In genomic region chr17:50428831-50429424, GRCh38 we compare ENCODE assay signal across 2 cellular contexts.
TF ChIP-seq lines count a peak whose summit lies in the region.

No MANE protein-coding gene starts in this region.

TF ChIP-seq in H1, 55 proteins besides CTCF, POLR2A, EP300 and RAD21:
- TF ChIP-seq RFX5 (IDR thresholded peaks at IDR 0.05; ENCODE audit: borderline replicate concordance, low read depth, low read length) (no peak), GABPA (IDR thresholded peaks at IDR 0.05; ENCODE audit: borderline replicate concordance, insufficient read depth, low read length) (no peak), JUND (IDR thresholded peaks at IDR 0.05; ENCODE audit: low read length) (no peak), SP2 (IDR thresholded peaks at IDR 0.05; ENCODE audit: low read length) (no peak), SIX5 (IDR thresholded peaks at IDR 0.05; ENCODE audit: low read depth, low read length) (no peak), HDAC6 (IDR thresholded peaks at IDR 0.05; ENCODE audit: low read depth, low read length) (no peak), GTF2F1 (IDR thresholded peaks at IDR 0.05; ENCODE audit: borderline replicate concordance, low read depth, low read length) (no peak), SP1 (IDR thresholded peaks at IDR 0.05; ENCODE audit: low read depth, low read length) (no peak), CTBP2 (IDR thresholded peaks at IDR 0.05; ENCODE audit: borderline replicate concordance, insufficient read depth, insufficient read length, low read length) (no peak), POLR2AphosphoS5 (IDR thresholded peaks at IDR 0.05; ENCODE audit: low read depth, low read length) (no peak), BACH1 (IDR thresholded peaks at IDR 0.05; ENCODE audit: low read length) (no peak), FOSL1 (IDR thresholded peaks at IDR 0.05; ENCODE audit: insufficient read depth, low read depth, low read length) (no peak), E2F6 (IDR thresholded peaks at IDR 0.05) (no peak), ZNF274 (IDR thresholded peaks at IDR 0.05; ENCODE audit: borderline replicate concordance, extremely low read depth, low read length) (no peak), CHD7 (IDR thresholded peaks at IDR 0.05; ENCODE audit: insufficient replicate concordance, low read length) (no peak), YY1 (IDR thresholded peaks at IDR 0.05; ENCODE audit: low read depth, low read length) (no peak), TAF7 (optimal IDR thresholded peaks at IDR 0.05; ENCODE audit: borderline replicate concordance, low read depth, low read length) (no peak), NRF1 (IDR thresholded peaks at IDR 0.05; ENCODE audit: low read depth, low read length) (no peak)
TF ChIP-seq in H1: peak in this region for 0.

TF ChIP-seq in HEK293T, 16 proteins besides CTCF, POLR2A, EP300 and RAD21:
- TF ChIP-seq NFRKB (IDR thresholded peaks at IDR 0.05), result no peak
- no peak for TF ChIP-seq HDGF (IDR thresholded peaks at IDR 0.05; ENCODE audit: borderline replicate concordance)
- TF ChIP-seq FOXA1 (IDR thresholded peaks at IDR 0.05), result no peak
- TF ChIP-seq TARDBP (IDR thresholded peaks at IDR 0.05), result no peak
- TF ChIP-seq PKNOX1 (IDR thresholded peaks at IDR 0.05), result no peak
- TF ChIP-seq L3MBTL2 (conservative IDR thresholded peaks at IDR 0.05), result no peak
- no peak for TF ChIP-seq LEF1 (IDR thresholded peaks at IDR 0.05; ENCODE audit: borderline replicate concordance)
- no peak for TF ChIP-seq FOXM1 (IDR thresholded peaks at IDR 0.05; ENCODE audit: borderline replicate concordance)
- TF ChIP-seq SP1 (IDR thresholded peaks at IDR 0.05), result no peak
- TF ChIP-seq ARNT (IDR thresholded peaks at IDR 0.05), result no peak
- TF ChIP-seq SUZ12 (IDR thresholded peaks at IDR 0.05), result no peak
- no peak for TF ChIP-seq ZNF384 (IDR thresholded peaks at IDR 0.05)
- no peak for TF ChIP-seq ELF4 (IDR thresholded peaks at IDR 0.05)
- no peak for TF ChIP-seq BHLHE40 (IDR thresholded peaks at IDR 0.05; ENCODE audit: borderline replicate concordance)
- no peak for TF ChIP-seq FOXK2 (IDR thresholded peaks at IDR 0.05)
- TF ChIP-seq CTBP1 (IDR thresholded peaks at IDR 0.05; ENCODE audit: borderline replicate concordance), result no peak
